Comparison of ENCODE assay signal across 1 cellular context in genomic region chr1:40742363-40743061, GRCh38.
TF ChIP-seq lines count a peak whose summit lies in the region.

No MANE protein-coding gene starts in this region.

TF ChIP-seq in SK-N-SH, 30 proteins besides CTCF, POLR2A, EP300 and RAD21 (continued from another document):
- TF ChIP-seq POLR2AphosphoS5 (IDR thresholded peaks at IDR 0.05; ENCODE audit: low read depth, low read length) (no peak), NRF1 (IDR thresholded peaks at IDR 0.05; ENCODE audit: low read depth, low read length) (no peak), MEF2A (IDR thresholded peaks at IDR 0.05; ENCODE audit: borderline replicate concordance, low read depth) (no peak), FOXJ3 (CRISPR knock-in tag; IDR thresholded peaks at IDR 0.05) (no peak), RFX5 (IDR thresholded peaks at IDR 0.05; ENCODE audit: low read length) (no peak), FOXM1 (IDR thresholded peaks at IDR 0.05; ENCODE audit: low read depth) (no peak), IRF3 (IDR thresholded peaks at IDR 0.05; ENCODE audit: low read depth, low read length) (no peak), USF1 (IDR thresholded peaks at IDR 0.05; ENCODE audit: borderline replicate concordance, low read depth) (no peak), ELF1 (IDR thresholded peaks at IDR 0.05) (no peak), YY1 (IDR thresholded peaks at IDR 0.05; ENCODE audit: low read depth) (no peak), FOSL2 (IDR thresholded peaks at IDR 0.05; ENCODE audit: borderline replicate concordance, low read depth) (no peak), TEAD4 (IDR thresholded peaks at IDR 0.05; ENCODE audit: borderline replicate concordance, insufficient read depth) (no peak), JUND (IDR thresholded peaks at IDR 0.05) (no peak), TCF12 (IDR thresholded peaks at IDR 0.05) (no peak), ZBTB33 (IDR thresholded peaks at IDR 0.05; ENCODE audit: borderline replicate concordance, low read depth) (no peak), GATA2 (CRISPR knock-in tag; IDR thresholded peaks at IDR 0.05) (no peak), REST (IDR thresholded peaks at IDR 0.05; ENCODE audit: low read depth, low read length) (no peak)
